ENCODE assay signal across 1 cellular context in genomic region chr22:21493789-21494782, GRCh38. TPM values are rescaled to one million over a fixed set of nuclear protein-coding genes. Genes with fewer than 3 reads are reported as not detected.
"Had no signal": no experiment of that assay in that cellular context is flagged by ENCODE, and none has a peak within 500 bp of the region (broad histone marks: within the 10 kb centered on the region; RNA-seq: fewer than 3 reads in every experiment).

No MANE protein-coding gene starts in this region.

RNA-seq across cellular contexts. Expression of gene RIMBP3C, which starts 57.2 kb away (rescaled TPM):
- polyA plus RNA-seq: HepG2 had no signal
